ENCODE assay signal across 20 cellular contexts in genomic region chrX:82362550-82362949, GRCh38.
A peak's percentile ranks its signal among the peaks of the same experiment; 100 is the strongest.
DNase-seq lines count a peak whose midpoint lies in the region; ATAC-seq and TF ChIP-seq lines count a peak whose summit lies in the region.
"Had no signal": no experiment of that assay in that cellular context is flagged by ENCODE, and none has a peak within 500 bp of the region (broad histone marks: within the 10 kb centered on the region; RNA-seq: fewer than 3 reads in every experiment).

No MANE protein-coding gene starts in this region.

- H3K9me3 ChIP-seq in hepatocyte (ENCODE audit: low read depth) (no peaks in the 10 kb centered on the region), suprapubic skin (no peaks in the 10 kb centered on the region)
- H3K9me3 ChIP-seq: MG63, SK-N-SH had no signal

- H2AFZ ChIP-seq in hepatocyte, result no peak overlapping the region

- H3K27ac Mint-ChIP-seq in activated T-helper 17 cell treated with anti-CD3 and anti-CD28 coated beads, Interleukin-2, amount 50 U/mL, for 72 hours, result no peak overlapping the region
- H3K27ac Mint-ChIP-seq: CD4-positive, alpha-beta memory T cell had no signal

- H3K36me3 ChIP-seq in hepatocyte (replicated peaks; ENCODE audit: insufficient read depth, low read depth) (no peaks in the 10 kb centered on the region), suprapubic skin (no peaks in the 10 kb centered on the region)
- H3K36me3 ChIP-seq: MG63 had no signal

- H3K36me3 Mint-ChIP-seq in activated T-helper 17 cell treated with anti-CD3 and anti-CD28 coated beads, Interleukin-2, amount 50 U/mL, for 72 hours (ENCODE audit: low read depth), result no peaks in the 10 kb centered on the region
- H3K36me3 Mint-ChIP-seq: CD4-positive, alpha-beta memory T cell had no signal

- no peak for TF ChIP-seq EP300 in suprapubic skin (IDR thresholded peaks at IDR 0.05)

- TF ChIP-seq CTCF in hepatocyte (IDR thresholded peaks at IDR 0.05; ENCODE audit: poor library complexity) (no peak), suprapubic skin (IDR thresholded peaks at IDR 0.05) (no peak)

- no peak for TF ChIP-seq POLR2A in suprapubic skin (IDR thresholded peaks at IDR 0.05)

- DNase-seq in SHP77 (lab: John Stamatoyannopoulos, UW) (peak; percentile 0 to 36), SHP77 treated with DMSO at 0.1 percent for 48 hours (lab: John Stamatoyannopoulos, UW) (no peak), DMS53 treated with DMSO at 0.1 percent for 48 hours (lab: John Stamatoyannopoulos, UW; ENCODE audit: unreplicated experiment) (peak; percentile 21), hepatocyte (ENCODE audit: low spot score) (peak; percentile 13), suprapubic skin (ENCODE audit: low spot score in 2 of 2) (no peak)
- no peak for DNase-seq in activated CD4-positive, CD25-positive, alpha-beta regulatory T cell (lab: John Stamatoyannopoulos, UW)
- DNase-seq: C1 segment of cervical spinal cord; CD4-positive, alpha-beta memory T cell; COR-L47; KBM-7; MG63; NCI-H2081; NCI-H446; NCI-H524 treated with DMSO at 0.1 percent for 48 hours; SK-N-SH; SW 1271; T-helper 2 cell had no signal

- H3K4me1 Mint-ChIP-seq in activated T-helper 17 cell treated with anti-CD3 and anti-CD28 coated beads, Interleukin-2, amount 50 U/mL, for 72 hours, result no peaks in the 10 kb centered on the region
- H3K4me1 Mint-ChIP-seq: CD4-positive, alpha-beta memory T cell had no signal

- no peak for ATAC-seq in activated T-helper 17 cell treated with anti-CD3 and anti-CD28 coated beads, Interleukin-2, amount 50 U/mL, for 72 hours (replicated peaks)
- ATAC-seq: HCT116, Panc1 had no signal

- H3K27ac ChIP-seq in hepatocyte (no peak overlapping the region), suprapubic skin (no peak overlapping the region)

- no peaks in the 10 kb centered on the region for H3K9me2 ChIP-seq in hepatocyte (replicated peaks; ENCODE audit: insufficient read depth)
- H3K9me2 ChIP-seq: SK-N-SH had no signal

- no peaks in the 10 kb centered on the region for H3K27me3 Mint-ChIP-seq in activated T-helper 17 cell treated with anti-CD3 and anti-CD28 coated beads, Interleukin-2, amount 50 U/mL, for 72 hours
- H3K27me3 Mint-ChIP-seq: CD4-positive, alpha-beta memory T cell had no signal

- H3K4me1 ChIP-seq in hepatocyte (ENCODE audit: insufficient read depth), result no peaks in the 10 kb centered on the region
- H3K4me1 ChIP-seq in suprapubic skin, result no peaks in the 10 kb centered on the region

- no peaks in the 10 kb centered on the region for H4K20me1 ChIP-seq in hepatocyte (ENCODE audit: insufficient read depth, poor library complexity, severe bottlenecking)

- no peak overlapping the region for H3K4me2 ChIP-seq in hepatocyte
- H3K4me2 ChIP-seq: SK-N-SH had no signal

- H3K27me3 ChIP-seq in hepatocyte, result no peaks in the 10 kb centered on the region
- H3K27me3 ChIP-seq in suprapubic skin, result no peaks in the 10 kb centered on the region
- H3K27me3 ChIP-seq: MG63 had no signal

- H3K4me3 Mint-ChIP-seq in activated T-helper 17 cell treated with anti-CD3 and anti-CD28 coated beads, Interleukin-2, amount 50 U/mL, for 72 hours, result no peak overlapping the region
- H3K4me3 Mint-ChIP-seq: CD4-positive, alpha-beta memory T cell had no signal

- no peak overlapping the region for H3K4me3 ChIP-seq in hepatocyte
- H3K4me3 ChIP-seq in suprapubic skin, result no peak overlapping the region
- H3K4me3 ChIP-seq: MG63 had no signal

- H3K9me3 Mint-ChIP-seq in activated T-helper 17 cell treated with anti-CD3 and anti-CD28 coated beads, Interleukin-2, amount 50 U/mL, for 72 hours, result no peaks in the 10 kb centered on the region

- H3K79me2 ChIP-seq in hepatocyte, result no peaks in the 10 kb centered on the region

- WGBS in hepatocyte (ENCODE audit: low lambda C conversion rate, missing lambda C conversion rate), result 65% methylated on average over 5 of the region's 5 CpGs
- 75% methylated on average over 5 of the region's 5 CpGs for WGBS in suprapubic skin

Comparison
In these comparisons a context has a peak if more than half of its experiments do, and no peak if none do; other contexts are left out.
1. DNase-seq: peak in SHP77 (2 of 2), DMS53 treated with DMSO at 0.1 percent for 48 hours (single experiment) and hepatocyte (single experiment); none in SHP77 treated with DMSO at 0.1 percent for 48 hours (single experiment), activated CD4-positive, CD25-positive, alpha-beta regulatory T cell (0 of 4) and suprapubic skin (0 of 2).